In genomic region chr4:99723555-99724450, GRCh38 we compare ENCODE assay signal across 8 cellular contexts.
A peak's percentile ranks its signal among the peaks of the same experiment; 100 is the strongest.
DNase-seq lines count a peak whose midpoint lies in the region; ATAC-seq and TF ChIP-seq lines count a peak whose summit lies in the region.

No MANE protein-coding gene starts in this region.

- peak overlapping the region; percentile 58 for H3K4me2 ChIP-seq in mammary epithelial cell (ENCODE audit: insufficient read depth, low read depth, low read length)

- CTCF ChIA-PET in BJ (lab: Yijun Ruan, JAX): interaction anchor here (0.7 kb wide), 1 partner anchor 101 kb away, joined by 3 read pairs; no protein-coding TSS in a partner anchor
- CTCF ChIA-PET in mammary epithelial cell (lab: Charles Lee; ENCODE audit: low non-redundant PET): interaction anchor here (0.6 to 0.7 kb wide), 2 partner anchors 82 to 1575 kb away, joined by 3 read pairs; no protein-coding TSS in a partner anchor

- peak overlapping the region; percentile 8 for H3K27ac ChIP-seq in mammary epithelial cell (ENCODE audit: insufficient read depth, low read depth, low read length)
- peak overlapping the region; percentile 24 to 71 (median 68) for H3K27ac ChIP-seq in transverse colon

- dilution Hi-C loops in mammary epithelial cell (cut with HindIII; ENCODE audit: low sequenced_read_pairs): no loop called here

- no peaks in the 10 kb centered on the region; the same call in 1 of the 2 replicates for H3K27me3 ChIP-seq in BJ (ENCODE audit: control insufficient read depth, insufficient read depth, low read length)
- no peaks in the 10 kb centered on the region for H3K27me3 ChIP-seq in mammary epithelial cell (ENCODE audit: insufficient read depth, low read length)
- H3K27me3 ChIP-seq in transverse colon: no peaks in the 10 kb centered on the region

- no peak for ATAC-seq in GM18870 (IDR thresholded peaks at IDR 0.05; ENCODE audit: unreplicated experiment)
- no peak for ATAC-seq in GM18517 (IDR thresholded peaks at IDR 0.05; ENCODE audit: unreplicated experiment)

- H3K9me3 ChIP-seq in mammary epithelial cell (replicated peaks; ENCODE audit: insufficient read depth, low read length) (no peaks in the 10 kb centered on the region), transverse colon (no peaks in the 10 kb centered on the region)

- no peak for TF ChIP-seq POLR2A in transverse colon (IDR thresholded peaks at IDR 0.05)

- no peaks in the 10 kb centered on the region for H4K20me1 ChIP-seq in mammary epithelial cell (ENCODE audit: insufficient read depth, low read length)

- WGBS in mammary epithelial cell (ENCODE audit: low coverage, missing lambda C conversion rate): 3% methylated on average over 3 of the region's 4 CpGs
- WGBS in transverse colon (ENCODE audit: low coverage in 1 of 2), 2 donors: 0 to 7% methylated on average over 3 to 4 of the region's 4 CpGs

- H3K79me2 ChIP-seq in mammary epithelial cell (ENCODE audit: insufficient read depth, low read length): no peaks in the 10 kb centered on the region

- no peak overlapping the region for H3K9ac ChIP-seq in mammary epithelial cell (ENCODE audit: insufficient read depth, low read length)

- intact Hi-C loops in mammary epithelial cell (cut with micrococcal nuclease): loop anchor here (1.0 to 5.0 kb wide), 3 partner anchors 67 to 162 kb away; partner anchors contain the start of genes C4orf54 and TRMT10A
- intact Hi-C loops in transverse colon (cut with DNase I; ENCODE audit: low total_unique reads): no loop called here

- BruUV-seq in mammary epithelial cell (replicated peaks; lab: Mats Ljungman, UMichigan): no TSS peak

- H3K4me3 ChIP-seq in BJ (ENCODE audit: low read depth, low read length): no peak overlapping the region
- H3K4me3 ChIP-seq in mammary epithelial cell (replicated peaks in 1 of 3; ENCODE audit: insufficient read depth in 1 of 3, low read depth in 2 of 3, low read length in 3 of 3): no peak overlapping the region
- H3K4me3 ChIP-seq in transverse colon: no peak overlapping the region

- H2AFZ ChIP-seq in mammary epithelial cell (ENCODE audit: low read depth, low read length): no peak overlapping the region

- no peaks in the 10 kb centered on the region for H3K36me3 ChIP-seq in BJ (ENCODE audit: control insufficient read depth, insufficient read depth, low read length)
- H3K36me3 ChIP-seq in mammary epithelial cell (ENCODE audit: insufficient read depth, low read length): no peaks in the 10 kb centered on the region
- no peaks in the 10 kb centered on the region for H3K36me3 ChIP-seq in transverse colon

- no peak for TF ChIP-seq CTCF in BJ (IDR thresholded peaks at IDR 0.05; ENCODE audit: insufficient read depth, low read depth, low read length)
- TF ChIP-seq CTCF in LNCAP (IDR thresholded peaks at IDR 0.05): peak; percentile 34; the same call in 1 of the 2 replicates
- peak in 1 of 2 donors; percentile 27 for TF ChIP-seq CTCF in mammary epithelial cell (conservative IDR thresholded peaks at IDR 0.05 in 1 of 2, IDR thresholded peaks at IDR 0.05 in 1 of 2; ENCODE audit: extremely low read depth in 1 of 2, insufficient read depth in 1 of 2, low read depth in 1 of 2, low read length in 2 of 2)
- TF ChIP-seq CTCF in transverse colon (IDR thresholded peaks at IDR 0.05): no peak

- H3K4me1 ChIP-seq in mammary epithelial cell (ENCODE audit: insufficient read depth, low read length) (peaks cover 23% of the 10 kb centered on the region), transverse colon (peaks cover 6 to 15% (median 9%) of the 10 kb centered on the region in 4 donors)

- peak; percentile 32 for DNase-seq in BJ (ENCODE audit: low read depth)
- peak; percentile 90 for DNase-seq in mammary epithelial cell
- peak; percentile 51 for DNase-seq in left kidney (ENCODE audit: low read depth, low spot score)
- peak; percentile 76 for DNase-seq in transverse colon
- no peak for DNase-seq in retina

- TF ChIP-seq EP300 in transverse colon (IDR thresholded peaks at IDR 0.05; ENCODE audit: low read depth): no peak

- in situ Hi-C loops in mammary epithelial cell (cut with MboI; ENCODE audit: low sequenced_read_pairs in 2 of 2) (no loop called here), transverse colon (cut with MboI; ENCODE audit: low pct_ligation_motif_present in 1 of 4, low pct_unique_long_range_greater_than_20kb in 1 of 4, low sequenced_read_pairs in 3 of 4) (no loop called here)

- POLR2A ChIA-PET in BJ (lab: Charles Lee): no interaction called here
